ENCODE assay signal across 8 cellular contexts in genomic region chr9:106920701-106921283, GRCh38. TPM values are rescaled to one million over a fixed set of nuclear protein-coding genes. Genes with fewer than 3 reads are reported as not detected.
DNase-seq lines count a peak whose midpoint lies in the region; ATAC-seq and TF ChIP-seq lines count a peak whose summit lies in the region.

No MANE protein-coding gene starts in this region.

- H3K4me2 ChIP-seq in BLaER1, result peak overlapping the region; percentile 46

- peaks cover 27% of the 10 kb centered on the region for H3K9me3 ChIP-seq in BLaER1
- no peaks in the 10 kb centered on the region for H3K9me3 ChIP-seq in naive thymus-derived CD4-positive, alpha-beta T cell (ENCODE audit: control insufficient read depth in 2 of 3, low read length in 3 of 3)

- peaks cover 0 to 42% (median 29%) of the 10 kb centered on the region in 7 donors for H3K4me1 Mint-ChIP-seq in naive thymus-derived CD4-positive, alpha-beta T cell

- CTCF ChIA-PET in naive thymus-derived CD4-positive, alpha-beta T cell (lab: Charles Lee), result no interaction called here

- H3K4me3 ChIP-seq in BLaER1, result no peak overlapping the region
- H3K4me3 ChIP-seq in naive thymus-derived CD4-positive, alpha-beta T cell (ENCODE audit: low read length), result no peak overlapping the region

- H3K27me3 ChIP-seq in BLaER1, result no peaks in the 10 kb centered on the region
- no peaks in the 10 kb centered on the region for H3K27me3 ChIP-seq in naive thymus-derived CD4-positive, alpha-beta T cell (ENCODE audit: control insufficient read depth in 2 of 2, insufficient read depth in 2 of 2, low read length in 2 of 2)

- peak overlapping the region in 7 of 10 donors; percentile 15 to 69 (median 43) for H3K4me3 Mint-ChIP-seq in naive thymus-derived CD4-positive, alpha-beta T cell

- H3K36me3 Mint-ChIP-seq in naive thymus-derived CD4-positive, alpha-beta T cell, result peaks cover 0 to 7% (median 0%) of the 10 kb centered on the region in 5 donors

- peaks cover 22% of the 10 kb centered on the region for H3K4me1 ChIP-seq in BLaER1
- no peaks in the 10 kb centered on the region for H3K4me1 ChIP-seq in naive thymus-derived CD4-positive, alpha-beta T cell (ENCODE audit: control insufficient read depth in 2 of 2, insufficient read depth in 2 of 2, low read length in 2 of 2)

- TF ChIP-seq CTCF in GM10266 (IDR thresholded peaks at IDR 0.05; ENCODE audit: control insufficient read depth, insufficient read depth, low read depth, missing control alignments), result no peak

- intact Hi-C loops in naive thymus-derived CD4-positive, alpha-beta T cell (cut with micrococcal nuclease), result loop anchor here in 1 of 2 donors (2.0 to 10.0 kb wide), 2 partner anchors 58 to 194 kb away; partner anchors contain the start of gene ZNF462

- POLR2A ChIA-PET in naive thymus-derived CD4-positive, alpha-beta T cell (lab: Charles Lee), result no interaction called here

- peak; percentile 86 for ATAC-seq in esophagus mucosa
- ATAC-seq in naive thymus-derived CD4-positive, alpha-beta T cell, result no peak

- peak overlapping the region; percentile 63; the same call in 1 of the 2 replicates for H3K27ac ChIP-seq in BLaER1
- H3K27ac ChIP-seq in naive thymus-derived CD4-positive, alpha-beta T cell (ENCODE audit: low read depth, low read length), result no peak overlapping the region

- H3K9ac ChIP-seq in BLaER1, result no peak overlapping the region

- no peaks in the 10 kb centered on the region for H4K20me1 ChIP-seq in BLaER1

- peaks cover 28% of the 10 kb centered on the region for H3K36me3 ChIP-seq in BLaER1
- no peaks in the 10 kb centered on the region for H3K36me3 ChIP-seq in naive thymus-derived CD4-positive, alpha-beta T cell (ENCODE audit: control insufficient read depth in 2 of 3, insufficient read depth in 3 of 3, low read length in 3 of 3)

- H3K9me3 Mint-ChIP-seq in naive thymus-derived CD4-positive, alpha-beta T cell, result peaks cover 3 to 15% (median 7%) of the 10 kb centered on the region in 11 donors

- H3K27ac Mint-ChIP-seq in naive thymus-derived CD4-positive, alpha-beta T cell, result peak overlapping the region; percentile 52 to 94 (median 78)

- peaks cover 0 to 13% (median 0%) of the 10 kb centered on the region in 5 donors for H3K27me3 Mint-ChIP-seq in naive thymus-derived CD4-positive, alpha-beta T cell

- DNase-seq in NCI-H526 (lab: John Stamatoyannopoulos, UW) (peak; percentile 15 to 30), GM10266 (ENCODE audit: extremely low spot score) (no peak), HUDEP-2 (lab: John Stamatoyannopoulos, UW; ENCODE audit: unreplicated experiment in 76 of 76) (no peak), ecto neural progenitor cell (ENCODE audit: low spot score) (no peak), GM19238 (ENCODE audit: insufficient read length, low spot score) (no peak)
- DNase-seq in naive thymus-derived CD4-positive, alpha-beta T cell, result no peak

RNA-seq across cellular contexts. Expression of gene ZNF462, which starts 57.8 kb away (rescaled TPM):
- total RNA-seq in esophagus mucosa, result 25.9 TPM
- 1 to 10 TPM in 2 of 5 experiments, under 1 TPM in 3; 0.11 to 3.2 (median 0.57) TPM for total RNA-seq in naive thymus-derived CD4-positive, alpha-beta T cell
- under 1 TPM in 1 of 2 donors, not detected in 1; 0.48 TPM for polyA plus RNA-seq in naive thymus-derived CD4-positive, alpha-beta T cell

Comparison
In these comparisons a context has a peak if more than half of its experiments do, and no peak if none do; other contexts are left out.
1. DNase-seq: peak in NCI-H526 (2 of 2); none in naive thymus-derived CD4-positive, alpha-beta T cell (0 of 9), GM10266 (single experiment), HUDEP-2 (0 of 76), ecto neural progenitor cell (single experiment) and GM19238 (single experiment).